17 cellular contexts compared by ENCODE assay signal in genomic region chr19:15142313-15142712, GRCh38. TPM values are rescaled to one million over a fixed set of nuclear protein-coding genes. Genes with fewer than 3 reads are reported as not detected.
DNase-seq lines count a peak whose midpoint lies in the region; ATAC-seq and TF ChIP-seq lines count a peak whose summit lies in the region.
"Had no signal": no experiment of that assay in that cellular context is flagged by ENCODE, and none has a peak within 500 bp of the region (broad histone marks: within the 10 kb centered on the region; RNA-seq: fewer than 3 reads in every experiment).

No MANE protein-coding gene starts in this region.

- no peak for TF ChIP-seq POLR2A in esophagus muscularis mucosa (IDR thresholded peaks at IDR 0.05; ENCODE audit: low read depth)

- no peak for TF ChIP-seq CTCF in esophagus muscularis mucosa (IDR thresholded peaks at IDR 0.05)

- 70% methylated on average over 5 of the region's 5 CpGs for WGBS in esophagus muscularis mucosa

- H3K9me2 ChIP-seq in Karpas-422 (replicated peaks; ENCODE audit: insufficient read depth, low read length), result no peaks in the 10 kb centered on the region

- no peak for TF ChIP-seq EP300 in esophagus muscularis mucosa (IDR thresholded peaks at IDR 0.05)

- no peak for ATAC-seq in HG03097 (IDR thresholded peaks at IDR 0.05; ENCODE audit: low FRiP score, unreplicated experiment)

- H3K4me1 ChIP-seq in Karpas-422 (ENCODE audit: low read length) (no peaks in the 10 kb centered on the region), esophagus muscularis mucosa (no peaks in the 10 kb centered on the region)
- H3K4me1 ChIP-seq: BE2C, BLaER1, Caco-2 had no signal

- no peaks in the 10 kb centered on the region for H4K20me1 ChIP-seq in Karpas-422 (ENCODE audit: insufficient read depth, low read depth, low read length)
- H4K20me1 ChIP-seq: BLaER1 had no signal

- H3K36me3 ChIP-seq in Karpas-422 (ENCODE audit: insufficient read depth, low read length) (no peaks in the 10 kb centered on the region), esophagus muscularis mucosa (no peaks in the 10 kb centered on the region)
- H3K36me3 ChIP-seq: BE2C, BLaER1 had no signal

- peak; percentile 6 for DNase-seq in Karpas-422
- peak; percentile 59 for DNase-seq in foreskin melanocyte
- no peak for DNase-seq in esophagus muscularis mucosa (ENCODE audit: extremely low spot score)
- no peak for DNase-seq in activated gamma-delta T cell treated with Interleukin-2 at 50 U/mL for 16 hours
- DNase-seq: 8988T; ACHN; BE2C; C1 segment of cervical spinal cord; Caco-2; Calu3; CD4-positive, alpha-beta memory T cell; CD4-positive, CD25-positive, alpha-beta regulatory T cell; CD8-positive, alpha-beta memory T cell; DMS79 treated with DMSO at 0.1 percent for 48 hours; GF-D8 had no signal

- no peaks in the 10 kb centered on the region; the same call in 1 of the 2 replicates for H3K9me3 ChIP-seq in Karpas-422 (ENCODE audit: low read length)
- peaks cover 0 to 12% (median 2%) of the 10 kb centered on the region in 4 donors for H3K9me3 ChIP-seq in esophagus muscularis mucosa
- H3K9me3 ChIP-seq: BE2C, Caco-2 had no signal

- intact Hi-C loops in esophagus muscularis mucosa (cut with DNase I), result no loop called here

- no peaks in the 10 kb centered on the region for H3K79me2 ChIP-seq in Karpas-422 (ENCODE audit: low read length)

- no peak overlapping the region for H3K4me3 ChIP-seq in Karpas-422 (ENCODE audit: low read length)
- no peak overlapping the region for H3K4me3 ChIP-seq in esophagus muscularis mucosa
- H3K4me3 ChIP-seq: BLaER1 had no signal

- no peak overlapping the region for H3K4me2 ChIP-seq in Karpas-422 (ENCODE audit: low read depth, low read length, poor library complexity, severe bottlenecking)
- H3K4me2 ChIP-seq: BLaER1 had no signal

- no peak overlapping the region for H2AFZ ChIP-seq in Karpas-422 (ENCODE audit: low read length)

- H3K27me3 ChIP-seq in Karpas-422 (ENCODE audit: low read length), result no peaks in the 10 kb centered on the region
- H3K27me3 ChIP-seq in esophagus muscularis mucosa, result no peaks in the 10 kb centered on the region
- H3K27me3 ChIP-seq: BE2C, BLaER1 had no signal

- H3K27ac ChIP-seq in Karpas-422 (ENCODE audit: low read length) (no peak overlapping the region), esophagus muscularis mucosa (replicated peaks in 1 of 4) (no peak overlapping the region)
- H3K27ac ChIP-seq: BLaER1 had no signal

- no peak overlapping the region for H3K9ac ChIP-seq in Karpas-422 (ENCODE audit: low read length)
- H3K9ac ChIP-seq: BLaER1 had no signal

RNA-seq across cellular contexts. Expression of gene SYDE1, which starts 35.1 kb away (rescaled TPM):
- not detected in 2 replicates for total RNA-seq in Karpas-422 (2014; rRNA removed; shearing (Covaris generic); ENCODE audit: low replicate concordance)
- total RNA-seq in esophagus muscularis mucosa, result 100 to 1,000 TPM in 1 of 4 donors, 10 to 100 TPM in 3; 42.8 to 106 (median 77.1) TPM
- total RNA-seq: CD4-positive, alpha-beta memory T cell; CD4-positive, CD25-positive, alpha-beta regulatory T cell had no signal

RNA-seq across cellular contexts. Expression of gene NOTCH3, which starts 58.5 kb away (rescaled TPM):
- total RNA-seq in Karpas-422 (2014; rRNA removed; shearing (Covaris generic); ENCODE audit: low replicate concordance), result 0.45 and 3.2 TPM in 2 replicates
- total RNA-seq in esophagus muscularis mucosa, result 10 to 100 TPM; 19.9 to 78.7 (median 49.1) TPM
- total RNA-seq: CD4-positive, CD25-positive, alpha-beta regulatory T cell had no signal

Comparison
In these comparisons a context has a peak if more than half of its experiments do, and no peak if none do; other contexts are left out.
1. DNase-seq: peak in Karpas-422 (single experiment) and foreskin melanocyte (single experiment); none in esophagus muscularis mucosa (single experiment) and activated gamma-delta T cell treated with Interleukin-2 at 50 U/mL for 16 hours (single experiment).
2. RNA of gene SYDE1, which starts 35.1 kb away (total RNA-seq): 42.8 to 106 TPM in esophagus muscularis mucosa; not detected in Karpas-422; every median in the first group is over 10 times any median in the second.